ENCODE assay signal across 18 cellular contexts in genomic region chr6:45783716-45784115, GRCh38.
DNase-seq lines count a peak whose midpoint lies in the region; ATAC-seq, FAIRE-seq and TF ChIP-seq lines count a peak whose summit lies in the region.
"Had no signal": no experiment of that assay in that cellular context is flagged by ENCODE, and none has a peak within 500 bp of the region (broad histone marks: within the 10 kb centered on the region; RNA-seq: fewer than 3 reads in every experiment).

No MANE protein-coding gene starts in this region.

- peak overlapping the region; percentile 69 for H3K4me2 ChIP-seq in mammary epithelial cell (ENCODE audit: insufficient read depth, low read depth, low read length)
- H3K4me2 ChIP-seq: BLaER1 treated with 17β-estradiol and CSF1 and Interleukin-3, amounts not matched to agents 10 nM and 100 nM; KMS-11; PC-9 had no signal

- peak; percentile 83 for ATAC-seq in foreskin keratinocyte
- ATAC-seq in GM19328 (IDR thresholded peaks at IDR 0.05; ENCODE audit: unreplicated experiment): no peak
- no peak for ATAC-seq in left colon

- H3K79me2 ChIP-seq in mammary epithelial cell (ENCODE audit: insufficient read depth, low read length): no peaks in the 10 kb centered on the region

- no peak overlapping the region for H3K9ac ChIP-seq in mammary epithelial cell (ENCODE audit: insufficient read depth, low read length)
- H3K9ac ChIP-seq: BLaER1 treated with 17β-estradiol and CSF1 and Interleukin-3, amounts not matched to agents 10 nM and 100 nM; KMS-11 had no signal

- in situ Hi-C loops in mammary epithelial cell (cut with MboI; ENCODE audit: low sequenced_read_pairs in 2 of 2): no loop called here

- BruUV-seq in mammary epithelial cell (replicated peaks; lab: Mats Ljungman, UMichigan): no TSS peak

- WGBS in mammary epithelial cell (ENCODE audit: low coverage, missing lambda C conversion rate): 7% methylated on average over 5 of the region's 5 CpGs
- 79 to 91% (median 87%) methylated on average over 5 of the region's 5 CpGs for WGBS in small intestine, 3 donors

- H3K27ac ChIP-seq in mammary epithelial cell (ENCODE audit: insufficient read depth, low read depth, low read length): peak overlapping the region; percentile 69
- peak overlapping the region; percentile 19 for H3K27ac ChIP-seq in foreskin keratinocyte
- no peak overlapping the region for H3K27ac ChIP-seq in small intestine (ENCODE audit: low read depth in 1 of 2, low read length in 1 of 2)
- H3K27ac ChIP-seq: BLaER1 treated with 17β-estradiol and CSF1 and Interleukin-3, amounts not matched to agents 10 nM and 100 nM; KMS-11; PC-9; SJSA1 had no signal

- CTCF ChIA-PET in mammary epithelial cell (lab: Charles Lee; ENCODE audit: low non-redundant PET): no interaction called here

- dilution Hi-C loops in mammary epithelial cell (cut with HindIII; ENCODE audit: low sequenced_read_pairs): no loop called here

- H3K9me3 ChIP-seq in mammary epithelial cell (replicated peaks; ENCODE audit: insufficient read depth, low read length): no peaks in the 10 kb centered on the region
- H3K9me3 ChIP-seq in small intestine (ENCODE audit: control insufficient read depth, low read depth): no peaks in the 10 kb centered on the region
- H3K9me3 ChIP-seq: BLaER1 treated with 17β-estradiol and CSF1 and Interleukin-3, amounts not matched to agents 10 nM and 100 nM; SJSA1 had no signal

- no peaks in the 10 kb centered on the region for H4K20me1 ChIP-seq in mammary epithelial cell (ENCODE audit: insufficient read depth, low read length)
- H4K20me1 ChIP-seq: BLaER1 treated with 17β-estradiol and CSF1 and Interleukin-3, amounts not matched to agents 10 nM and 100 nM had no signal

- FAIRE-seq in D721Med (lab: Jason Lieb, UNC) (no peak), small intestine (lab: Jason Lieb, UNC) (no peak)
- FAIRE-seq: GM12892, GM18507, H54 had no signal

- H3K4me3 ChIP-seq in mammary epithelial cell (replicated peaks in 1 of 3; ENCODE audit: insufficient read depth in 1 of 3, low read depth in 2 of 3, low read length in 3 of 3) (no peak overlapping the region), small intestine (ENCODE audit: low read depth in 1 of 2, low read length in 2 of 2) (no peak overlapping the region)
- H3K4me3 ChIP-seq: BLaER1 treated with 17β-estradiol and CSF1 and Interleukin-3, amounts not matched to agents 10 nM and 100 nM; PC-9; SJSA1 had no signal

- no peaks in the 10 kb centered on the region for H3K27me3 ChIP-seq in mammary epithelial cell (ENCODE audit: insufficient read depth, low read length)
- no peaks in the 10 kb centered on the region for H3K27me3 ChIP-seq in foreskin keratinocyte
- no peaks in the 10 kb centered on the region for H3K27me3 ChIP-seq in small intestine (ENCODE audit: control insufficient read depth in 2 of 2, insufficient read depth in 2 of 2, low read length in 2 of 2)
- H3K27me3 ChIP-seq: BLaER1 treated with 17β-estradiol and CSF1 and Interleukin-3, amounts not matched to agents 10 nM and 100 nM; SJSA1 had no signal

- H3K36me3 ChIP-seq in mammary epithelial cell (ENCODE audit: insufficient read depth, low read length) (no peaks in the 10 kb centered on the region), small intestine (ENCODE audit: control insufficient read depth in 2 of 2, insufficient read depth in 2 of 2, low read length in 2 of 2) (no peaks in the 10 kb centered on the region)
- H3K36me3 ChIP-seq: BLaER1 treated with 17β-estradiol and CSF1 and Interleukin-3, amounts not matched to agents 10 nM and 100 nM; SJSA1 had no signal

- H3K4me1 ChIP-seq in mammary epithelial cell (ENCODE audit: insufficient read depth, low read length): peaks cover 12% of the 10 kb centered on the region
- peaks cover 15% of the 10 kb centered on the region for H3K4me1 ChIP-seq in foreskin keratinocyte
- H3K4me1 ChIP-seq in small intestine (ENCODE audit: control insufficient read depth in 2 of 2, insufficient read depth in 1 of 2, low read depth in 1 of 2, low read length in 1 of 2): no peaks in the 10 kb centered on the region
- H3K4me1 ChIP-seq: BLaER1 treated with 17β-estradiol and CSF1 and Interleukin-3, amounts not matched to agents 10 nM and 100 nM had no signal

- intact Hi-C loops in mammary epithelial cell (cut with micrococcal nuclease): no loop called here
- intact Hi-C loops in left colon (cut with DNase I, micrococcal nuclease): no loop called here

- peak overlapping the region; percentile 69 for H2AFZ ChIP-seq in mammary epithelial cell (ENCODE audit: low read depth, low read length)
- H2AFZ ChIP-seq: PC-9 had no signal

- TF ChIP-seq CTCF in mammary epithelial cell (conservative IDR thresholded peaks at IDR 0.05 in 1 of 2, IDR thresholded peaks at IDR 0.05 in 1 of 2; ENCODE audit: extremely low read depth in 1 of 2, insufficient read depth in 1 of 2, low read depth in 1 of 2, low read length in 2 of 2) (no peak), foreskin keratinocyte (conservative IDR thresholded peaks at IDR 0.05) (no peak), D721Med (IDR thresholded peaks at IDR 0.05; ENCODE audit: insufficient read depth, missing control alignments) (no peak)

- DNase-seq in HPDE6-E6E7 (ENCODE audit: extremely low spot score) (peak; percentile 79), LHCN-M2 (ENCODE audit: low read depth) (peak; percentile 14), mammary epithelial cell (peak; percentile 79), foreskin keratinocyte (peak; percentile 74 to 87), D721Med (ENCODE audit: insufficient read length, low spot score) (no peak), small intestine (no peak), left colon (no peak)
- DNase-seq: CD8-positive, alpha-beta memory T cell; NCI-H1105; NCI-H2081 treated with DMSO at 0.1 percent for 48 hours; PC-9 had no signal

Comparison
In these comparisons a context has a peak if more than half of its experiments do, and no peak if none do; other contexts are left out.
1. DNase-seq: peak in HPDE6-E6E7 (single experiment), LHCN-M2 (single experiment), mammary epithelial cell (single experiment) and foreskin keratinocyte (2 of 2); none in D721Med (single experiment), small intestine (single experiment) and left colon (0 of 2).
2. H3K27ac ChIP-seq: peak in mammary epithelial cell (single experiment) and foreskin keratinocyte (single experiment); none in small intestine (0 of 2).